Comparison of ENCODE assay signal across 8 cellular contexts in the genomic region with DNA sequence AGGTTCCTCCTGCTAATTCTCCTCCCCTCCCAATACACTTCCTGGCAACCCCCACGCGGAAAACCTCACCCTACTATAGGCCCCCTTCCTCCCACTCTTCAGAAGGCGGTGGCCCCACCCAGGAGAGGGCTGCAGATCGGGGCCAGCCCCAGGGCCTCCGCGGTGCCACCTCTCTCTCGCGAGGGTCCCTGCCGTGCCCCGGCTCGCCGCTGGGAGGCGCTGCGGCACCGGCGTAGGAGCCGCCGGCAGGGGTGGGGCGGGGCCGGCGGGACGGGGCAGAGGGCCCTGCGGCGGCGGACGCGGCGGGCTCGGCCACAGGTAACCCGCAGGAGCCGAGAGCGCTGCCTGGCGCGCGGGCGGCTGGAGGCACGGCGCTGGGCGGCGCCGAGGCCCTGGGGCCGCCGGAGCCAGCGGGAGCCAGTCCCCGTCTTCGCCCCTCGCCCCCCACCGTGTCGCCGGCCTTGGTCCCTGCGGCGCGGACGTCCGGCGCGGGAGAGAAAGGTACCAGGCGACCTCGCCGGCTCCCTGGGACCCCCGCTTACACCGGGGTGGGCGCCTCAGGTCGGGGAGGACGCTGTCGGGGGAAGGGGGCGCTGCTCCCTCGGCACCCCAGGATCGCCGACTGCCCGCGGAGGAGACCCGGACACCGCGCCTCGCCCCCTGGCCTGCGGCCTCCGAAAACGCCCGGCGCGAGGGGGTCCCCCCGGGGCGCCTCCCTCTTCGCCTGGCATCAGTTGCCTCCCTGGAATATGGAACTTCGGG. TPM values are rescaled to one million over a fixed set of nuclear protein-coding genes. Genes with fewer than 3 reads are reported as not detected.
A peak's percentile ranks its signal among the peaks of the same experiment; 100 is the strongest.
DNase-seq lines count a peak whose midpoint lies in the region; ATAC-seq and TF ChIP-seq lines count a peak whose summit lies in the region.

A gene (plus strand): TSS at position 278 of the 762 bp plus-strand sequence. CDS start 133,825 bp downstream, outside the sequence.

- peak within 1 kb of the TSS; percentile 74 for H2AFZ ChIP-seq in osteoblast (ENCODE audit: low read length)

- H3K4me1 ChIP-seq in HUES64 (ENCODE audit: insufficient read depth, low read length) (peaks cover 15% of the 10 kb centered on the region), SJCRH30 (peaks cover 7% of the 10 kb centered on the region; the same call in 1 of the 2 replicates), osteoblast (ENCODE audit: insufficient read depth, low read length) (peaks cover 5% of the 10 kb centered on the region), thymus (ENCODE audit: control insufficient read depth, insufficient read depth, low read length) (peaks cover 3% of the 10 kb centered on the region)

- ATAC-seq in GM21447 (IDR thresholded peaks at IDR 0.05; ENCODE audit: unreplicated experiment) = peak; percentile 85

- no peaks in the 10 kb centered on the region for H3K79me2 ChIP-seq in osteoblast (ENCODE audit: insufficient read depth, low read length)

- under 1% methylated on average over 86 of the region's 86 CpGs for WGBS in HUES64
- under 1% methylated on average over 86 of the region's 86 CpGs for WGBS in thymus

- TF ChIP-seq CTCF in osteoblast (IDR thresholded peaks at IDR 0.05; ENCODE audit: extremely low read depth, low read depth, low read length) = peak; percentile 53

- H4K20me1 ChIP-seq in osteoblast (ENCODE audit: insufficient read depth, low read length) = no peaks in the 10 kb centered on the region

- peak within 1 kb of the TSS; percentile 72 for H3K4me3 ChIP-seq in HUES64 (ENCODE audit: low read length)
- H3K4me3 ChIP-seq in SJCRH30 = peak within 1 kb of the TSS; percentile 31
- peak within 1 kb of the TSS; percentile 68 for H3K4me3 ChIP-seq in osteoblast (ENCODE audit: insufficient read depth, low read length)
- peak within 1 kb of the TSS; percentile 74 for H3K4me3 ChIP-seq in thymus (ENCODE audit: low read length)

- no peaks in the 10 kb centered on the region for H3K9me3 ChIP-seq in HUES64 (ENCODE audit: insufficient read depth, low read depth, low read length)
- H3K9me3 ChIP-seq in SJCRH30 (replicated peaks) = no peaks in the 10 kb centered on the region
- H3K9me3 ChIP-seq in osteoblast (ENCODE audit: low read depth, low read length) = no peaks in the 10 kb centered on the region
- H3K9me3 ChIP-seq in thymus (ENCODE audit: control insufficient read depth) = no peaks in the 10 kb centered on the region

- H3K36me3 ChIP-seq in HUES64 (ENCODE audit: insufficient read depth, low read length) = no peaks in the 10 kb centered on the region
- H3K36me3 ChIP-seq in SJCRH30 = no peaks in the 10 kb centered on the region
- no peaks in the 10 kb centered on the region for H3K36me3 ChIP-seq in osteoblast (ENCODE audit: insufficient read depth, low read length)
- no peaks in the 10 kb centered on the region for H3K36me3 ChIP-seq in thymus (ENCODE audit: control insufficient read depth, insufficient read depth)

- H3K27ac ChIP-seq in HUES64 (ENCODE audit: low read depth, low read length) (no peak within 1 kb of the TSS), SJCRH30 (no peak within 1 kb of the TSS), osteoblast (ENCODE audit: low read depth, low read length) (no peak within 1 kb of the TSS), thymus (ENCODE audit: low read depth) (no peak within 1 kb of the TSS)

- peaks cover 52% of the 10 kb centered on the region for H3K27me3 ChIP-seq in HUES64 (ENCODE audit: insufficient read depth, low read length)
- no peaks in the 10 kb centered on the region for H3K27me3 ChIP-seq in SJCRH30
- H3K27me3 ChIP-seq in osteoblast (ENCODE audit: insufficient read depth, low read length) = peaks cover 28% of the 10 kb centered on the region
- peaks cover 5% of the 10 kb centered on the region for H3K27me3 ChIP-seq in thymus (ENCODE audit: control insufficient read depth, insufficient read depth)

- peak within 1 kb of the TSS; percentile 65 for H3K9ac ChIP-seq in HUES64 (ENCODE audit: low read depth, low read length)

- DNase-seq in DMS153 (lab: John Stamatoyannopoulos, UW) (peak; percentile 57), SJCRH30 (peak; percentile 26 to 46), glomerular endothelial cell (ENCODE audit: extremely low read depth, low read depth, low spot score) (no peak), osteoblast (ENCODE audit: insufficient read length, low spot score, missing footprints) (peak; percentile 97)
- peak; percentile 62 to 86 (median 70) for DNase-seq in activated naive CD4-positive, alpha-beta T cell (lab: John Stamatoyannopoulos, UW)

- H3K4me2 ChIP-seq in osteoblast (ENCODE audit: insufficient read depth, low read length) = peak within 1 kb of the TSS; percentile 77

RNA-seq across cellular contexts. Expression of the gene that starts here (rescaled TPM):
- polyA plus RNA-seq in HUES64 (2013, experiment 1 of 2) = 7.8 TPM
- 6.6 TPM for polyA plus RNA-seq in HUES64 (2013, experiment 2 of 2)
- 0.18 and 0.73 TPM in 2 replicates for total RNA-seq in SJCRH30 (2014; rRNA removed; shearing (Covaris generic))
- total RNA-seq in glomerular endothelial cell (14.0 and 18.5 TPM in 2 replicates), osteoblast (11.2 and 11.5 TPM in 2 replicates)
- 12.3 TPM for polyA plus RNA-seq in thymus

Comparison
In these comparisons a context has a peak if more than half of its experiments do, and no peak if none do; other contexts are left out.
1. Peak in DNase-seq and H3K4me3 ChIP-seq in SJCRH30; RNA of the gene not detected or under 1 TPM.